In genomic region chr3:185069583-185070030, GRCh38 we compare ENCODE assay signal across 13 cellular contexts.
A peak's percentile ranks its signal among the peaks of the same experiment; 100 is the strongest.
DNase-seq lines count a peak whose midpoint lies in the region; ATAC-seq and TF ChIP-seq lines count a peak whose summit lies in the region.
"Had no signal": no experiment of that assay in that cellular context is flagged by ENCODE, and none has a peak within 500 bp of the region (broad histone marks: within the 10 kb centered on the region; RNA-seq: fewer than 3 reads in every experiment).

No MANE protein-coding gene starts in this region.

- H3K27me3 ChIP-seq in brain microvascular endothelial cell (replicated peaks): no peaks in the 10 kb centered on the region
- H3K27me3 ChIP-seq: adrenal gland, MG63 had no signal

- no peaks in the 10 kb centered on the region for H3K36me3 Mint-ChIP-seq in neural crest cell (ENCODE audit: low read depth)
- H3K36me3 Mint-ChIP-seq: immature natural killer cell had no signal

- H3K4me3 Mint-ChIP-seq in neural crest cell: no peak overlapping the region
- H3K4me3 Mint-ChIP-seq: activated T-cell treated with anti-CD3 and anti-CD28 coated beads, Interleukin-2, amount 50 U/mL, for 4 hours; dendritic cell treated with granulocyte-macrophage colony-stimulating factor and Interleukin-4, amounts not matched to agents 40 ng/mL and 50 ng/mL, for 4 days; immature natural killer cell had no signal

- no peak overlapping the region for H3K27ac ChIP-seq in brain microvascular endothelial cell
- H3K27ac ChIP-seq in caudate nucleus (ENCODE audit: low read depth, low read length): no peak overlapping the region
- H3K27ac ChIP-seq: adrenal gland had no signal

- no peak for DNase-seq in GM12864 (ENCODE audit: low read depth)
- DNase-seq in NAMALWA (ENCODE audit: low spot score): peak; percentile 28
- DNase-seq in brain microvascular endothelial cell: no peak
- peak; percentile 40 for DNase-seq in neural crest cell (ENCODE audit: low read depth, low spot score)
- DNase-seq in NOMO-1 treated with dmso at 0.1 percent for 144 hours (lab: John Stamatoyannopoulos, UW; ENCODE audit: unreplicated experiment): no peak
- DNase-seq in caudate nucleus (lab: John Stamatoyannopoulos, UW): no peak
- DNase-seq: activated T-cell treated with anti-CD3 and anti-CD28 coated beads, Interleukin-2, amount 50 U/mL, for 4 hours; adrenal gland; immature natural killer cell; MG63 had no signal

- H3K27me3 Mint-ChIP-seq in neural crest cell (ENCODE audit: low read depth): no peaks in the 10 kb centered on the region
- H3K27me3 Mint-ChIP-seq: dendritic cell treated with granulocyte-macrophage colony-stimulating factor and Interleukin-4, amounts not matched to agents 40 ng/mL and 50 ng/mL, for 4 days had no signal

- peak; percentile 35 for TF ChIP-seq CTCF in GM12864 (IDR thresholded peaks at IDR 0.05; ENCODE audit: low read depth, low read length, missing control alignments)
- TF ChIP-seq CTCF in brain microvascular endothelial cell (IDR thresholded peaks at IDR 0.05; ENCODE audit: low read depth, low read length, missing control alignments): peak; percentile 35
- TF ChIP-seq CTCF in neural crest cell (conservative IDR thresholded peaks at IDR 0.05): peak; percentile 32

- H3K4me1 Mint-ChIP-seq in neural crest cell: peaks cover 9% of the 10 kb centered on the region
- H3K4me1 Mint-ChIP-seq: immature natural killer cell had no signal

- H3K4me3 ChIP-seq in GM12864 (ENCODE audit: low read depth, low read length): no peak overlapping the region
- no peak overlapping the region for H3K4me3 ChIP-seq in brain microvascular endothelial cell (ENCODE audit: low read depth, low read length)
- H3K4me3 ChIP-seq: adrenal gland, MG63 had no signal

- H3K27ac Mint-ChIP-seq in neural crest cell (ENCODE audit: unreplicated experiment): no peak overlapping the region
- H3K27ac Mint-ChIP-seq: dendritic cell treated with granulocyte-macrophage colony-stimulating factor and Interleukin-4, amounts not matched to agents 40 ng/mL and 50 ng/mL, for 4 days; immature natural killer cell had no signal

- no peaks in the 10 kb centered on the region for H3K9me3 Mint-ChIP-seq in neural crest cell
- H3K9me3 Mint-ChIP-seq: activated T-cell treated with anti-CD3 and anti-CD28 coated beads, Interleukin-2, amount 50 U/mL, for 4 hours; dendritic cell treated with granulocyte-macrophage colony-stimulating factor and Interleukin-4, amounts not matched to agents 40 ng/mL and 50 ng/mL, for 4 days; immature natural killer cell had no signal

- H3K36me3 ChIP-seq in brain microvascular endothelial cell (replicated peaks): no peaks in the 10 kb centered on the region
- H3K36me3 ChIP-seq: adrenal gland, MG63 had no signal

- ATAC-seq in GM19397 (IDR thresholded peaks at IDR 0.05; ENCODE audit: unreplicated experiment): no peak
- ATAC-seq: activated CD4-positive, CD25-positive, alpha-beta regulatory T cell treated with anti-CD3 and anti-CD28 coated beads, Interleukin-2, amount 50 U/mL, for 24 hours; activated T-cell treated with anti-CD3 and anti-CD28 coated beads, Interleukin-2, amount 50 U/mL, for 4 hours had no signal

- in situ Hi-C loops in brain microvascular endothelial cell (cut with HindIII; ENCODE audit: low pct_ligation_motif_present, low sequenced_read_pairs): no loop called here

Comparison
In these comparisons a context has a peak if more than half of its experiments do, and no peak if none do; other contexts are left out.
1. DNase-seq: peak in NAMALWA (single experiment) and neural crest cell (single experiment); none in GM12864 (single experiment), brain microvascular endothelial cell (single experiment), NOMO-1 treated with dmso at 0.1 percent for 144 hours (single experiment) and caudate nucleus (0 of 61).
2. Peak in every context shown above with its lines, with median percentiles within 50 percentile points of each other: CTCF ChIP-seq.